In the genomic region with DNA sequence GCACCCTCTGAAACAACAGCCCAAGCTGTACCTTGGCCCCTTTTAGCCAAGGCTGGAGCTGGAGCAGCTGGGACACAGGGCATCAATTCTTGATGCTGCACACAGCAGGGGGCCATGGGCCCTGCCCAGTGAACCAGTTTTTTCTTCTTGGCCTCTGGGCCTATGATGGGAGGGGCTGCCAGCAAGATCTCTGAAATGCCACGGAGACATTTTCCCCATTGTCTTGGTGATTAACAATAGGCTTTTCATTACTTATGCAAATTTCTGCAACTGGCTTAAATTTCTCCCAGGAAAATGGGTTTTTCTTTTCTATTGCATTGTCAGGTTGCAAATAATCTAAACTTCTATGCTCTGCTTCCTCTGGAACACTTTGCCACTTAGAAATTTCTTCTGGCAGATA, we compare ENCODE assay signal across 15 cellular contexts. TPM values are rescaled to one million over a fixed set of nuclear protein-coding genes. Genes with fewer than 3 reads are reported as not detected.
DNase-seq lines count a peak whose midpoint lies in the region; ATAC-seq lines count a peak whose summit lies in the region.
"Had no signal": no experiment of that assay in that cellular context is flagged by ENCODE, and none has a peak within 500 bp of the region (broad histone marks: within the 10 kb centered on the region; RNA-seq: fewer than 3 reads in every experiment).

No MANE protein-coding gene starts in this region.

- H3K4me3 ChIP-seq in NT2/D1 (ENCODE audit: insufficient read length, low read depth), result no peak overlapping the region
- H3K4me3 ChIP-seq: A549, BLaER1, GM23248 had no signal

- H3K9me3 ChIP-seq in NT2/D1 (ENCODE audit: insufficient read depth, low read length), result no peaks in the 10 kb centered on the region
- H3K9me3 ChIP-seq: A549, BLaER1 had no signal

- H3K9ac ChIP-seq in NT2/D1 (ENCODE audit: insufficient read length, low read depth), result no peak overlapping the region
- H3K9ac ChIP-seq: BLaER1, GM23248 had no signal

- intact Hi-C loops in cardiac septum (cut with DNase I), result no loop called here

- ATAC-seq in HG02642 (IDR thresholded peaks at IDR 0.05; ENCODE audit: poor library complexity, unreplicated experiment), result no peak
- ATAC-seq: A549 had no signal

- peak; percentile 9 for DNase-seq in NT2/D1 (ENCODE audit: low read depth, low spot score)
- peak; percentile 7 for DNase-seq in iPS-NIHi11 (ENCODE audit: low spot score)
- peak; percentile 38 for DNase-seq in putamen (ENCODE audit: low spot score)
- no peak for DNase-seq in COLO668 (lab: John Stamatoyannopoulos, UW; ENCODE audit: unreplicated experiment)
- no peak for DNase-seq in cardiac septum (ENCODE audit: low spot score)
- DNase-seq: Calu3; CD8-positive, alpha-beta memory T cell; DMS 273 treated with DMSO at 0.1 percent for 48 hours; DMS79; GM23248; H7 had no signal

- H3K4me1 ChIP-seq in NT2/D1 (ENCODE audit: insufficient read depth, insufficient read length), result no peaks in the 10 kb centered on the region
- H3K4me1 ChIP-seq: A549, BLaER1 had no signal

- H3K27me3 ChIP-seq in NT2/D1 (ENCODE audit: insufficient read depth, insufficient read length), result no peaks in the 10 kb centered on the region

- H3K36me3 ChIP-seq in NT2/D1 (ENCODE audit: insufficient read depth, insufficient read length, low read length), result no peaks in the 10 kb centered on the region
- H3K36me3 ChIP-seq: BLaER1 had no signal

RNA-seq across cellular contexts. Expression of gene SPANXA2, which starts 49.1 kb away (rescaled TPM):
- not detected for total RNA-seq in cardiac septum
- total RNA-seq: Calu3; CD8-positive, alpha-beta memory T cell; GM23248; H7; HT-29 had no signal

RNA-seq across cellular contexts. Expression of gene SPANXA1, which starts 54.1 kb away (rescaled TPM):
- total RNA-seq in cardiac septum, result not detected
- total RNA-seq: Calu3; CD8-positive, alpha-beta memory T cell; GM23248; H7; HT-29 had no signal

RNA-seq across cellular contexts. Expression of gene SPANXD, which starts 59.9 kb away (rescaled TPM):
- total RNA-seq in cardiac septum, result not detected
- total RNA-seq: Calu3; CD8-positive, alpha-beta memory T cell; GM23248; H7; HT-29 had no signal

Comparison
In these comparisons a context has a peak if more than half of its experiments do, and no peak if none do; other contexts are left out.
1. DNase-seq: peak in NT2/D1 (single experiment), iPS-NIHi11 (single experiment) and putamen (single experiment); none in COLO668 (single experiment) and cardiac septum (single experiment).